ENCODE assay signal across 13 cellular contexts in the genomic region with DNA sequence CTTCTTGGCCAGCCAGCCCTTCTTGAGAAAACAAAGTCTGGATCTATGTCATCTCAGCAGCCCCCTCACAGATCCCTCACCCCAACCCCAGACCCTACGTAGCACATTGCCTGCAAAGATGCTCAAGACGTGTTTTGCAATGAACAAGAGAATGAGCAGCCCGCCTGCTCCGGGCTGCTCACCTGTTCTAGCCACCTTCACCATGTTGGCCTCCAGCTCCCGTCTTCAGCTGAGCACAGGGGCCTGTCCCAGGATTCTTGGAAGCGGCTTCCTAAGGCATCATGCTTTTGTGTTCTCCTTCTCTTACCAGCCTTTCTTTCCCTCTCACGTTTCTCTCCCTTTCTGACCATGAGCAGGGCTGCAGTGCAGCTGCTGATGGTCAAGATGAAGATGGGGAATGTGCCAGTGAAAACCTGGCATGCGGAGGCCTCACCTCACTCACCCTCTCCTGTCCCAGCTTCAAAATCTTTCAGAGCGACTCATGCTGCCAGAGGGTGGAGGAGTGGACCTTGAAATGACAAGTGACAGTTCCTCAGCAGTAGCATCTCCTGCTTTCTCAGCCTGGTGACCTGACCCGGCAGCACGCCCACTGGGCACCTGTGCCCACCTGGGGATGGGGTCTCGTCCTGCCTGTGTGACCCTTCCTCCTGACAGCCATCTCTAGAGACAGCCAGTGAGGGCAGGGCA. TPM values are rescaled to one million over a fixed set of nuclear protein-coding genes. Genes with fewer than 3 reads are reported as not detected.
DNase-seq lines count a peak whose midpoint lies in the region; ATAC-seq and TF ChIP-seq lines count a peak whose summit lies in the region.
"Had no signal": no experiment of that assay in that cellular context is flagged by ENCODE, and none has a peak within 500 bp of the region (broad histone marks: within the 10 kb centered on the region; RNA-seq: fewer than 3 reads in every experiment).

No MANE protein-coding gene starts in this region.

- H3K27me3 Mint-ChIP-seq in neural crest cell (ENCODE audit: low read depth), result no peaks in the 10 kb centered on the region
- H3K27me3 Mint-ChIP-seq in GM23338 (ENCODE audit: insufficient read depth, low read depth, poor library complexity), result peaks cover 13% of the 10 kb centered on the region

- DNase-seq in AG10803 (ENCODE audit: low read depth) (peak; percentile 36), LoVo (ENCODE audit: low spot score) (peak; percentile 6), dermis blood vessel endothelial cell (peak; percentile 23), neural crest cell (ENCODE audit: low read depth, low spot score) (no peak), NCI-H146 (lab: John Stamatoyannopoulos, UW) (no peak), GM23338 (ENCODE audit: low spot score) (no peak), epidermal melanocyte (ENCODE audit: insufficient read length, low spot score) (no peak)
- DNase-seq: activated CD4-positive, alpha-beta T cell treated with anti-CD3 and anti-CD28 coated beads for 1 hour; CD4-positive, alpha-beta T cell; MM.1S had no signal

- no peak overlapping the region for H3K4me3 Mint-ChIP-seq in neural crest cell
- H3K4me3 Mint-ChIP-seq in GM23338, result no peak overlapping the region
- H3K4me3 Mint-ChIP-seq: activated naive CD4-positive, alpha-beta T cell treated with anti-CD3 and anti-CD28 coated beads, Interleukin-2, amount 50 U/mL, for 24 hours; CD4-positive, alpha-beta T cell had no signal

- H3K4me1 Mint-ChIP-seq in neural crest cell (peaks cover 62% of the 10 kb centered on the region), GM23338 (peaks cover 19% of the 10 kb centered on the region)

- no peaks in the 10 kb centered on the region for H3K36me3 ChIP-seq in GM23338 (ENCODE audit: insufficient read depth)

- TF ChIP-seq CTCF in AG10803 (conservative IDR thresholded peaks at IDR 0.05; ENCODE audit: low read length), result no peak
- no peak for TF ChIP-seq CTCF in neural crest cell (conservative IDR thresholded peaks at IDR 0.05)
- TF ChIP-seq CTCF in GM23338 (conservative IDR thresholded peaks at IDR 0.05; ENCODE audit: low read depth in 2 of 2), result no peak

- no peaks in the 10 kb centered on the region for H3K79me2 ChIP-seq in GM23338 (replicated peaks; ENCODE audit: insufficient read depth)

- H3K27ac Mint-ChIP-seq in neural crest cell (ENCODE audit: unreplicated experiment) (peak overlapping the region; percentile 60), GM23338 (no peak overlapping the region)
- H3K27ac Mint-ChIP-seq: activated naive CD4-positive, alpha-beta T cell treated with anti-CD3 and anti-CD28 coated beads, Interleukin-2, amount 50 U/mL, for 24 hours; CD4-positive, alpha-beta T cell had no signal

- H3K27me3 ChIP-seq in GM23338 (ENCODE audit: insufficient read depth), result no peaks in the 10 kb centered on the region

- no peak overlapping the region for H3K4me2 ChIP-seq in GM23338

- H3K4me3 ChIP-seq in AG10803 (ENCODE audit: low read length) (no peak overlapping the region), GM23338 (no peak overlapping the region)

- no peak overlapping the region for H2AFZ ChIP-seq in GM23338
- H2AFZ ChIP-seq: parathyroid adenoma had no signal

- H4K20me1 ChIP-seq in GM23338 (replicated peaks; ENCODE audit: insufficient read depth), result no peaks in the 10 kb centered on the region

- H3K36me3 Mint-ChIP-seq in neural crest cell (ENCODE audit: low read depth) (peaks cover under 1% of the 10 kb centered on the region), GM23338 (ENCODE audit: low read depth) (no peaks in the 10 kb centered on the region; the same call in 2 of the 3 replicates)
- H3K36me3 Mint-ChIP-seq: activated naive CD4-positive, alpha-beta T cell treated with anti-CD3 and anti-CD28 coated beads, Interleukin-2, amount 50 U/mL, for 24 hours had no signal

- ATAC-seq in GM23338 (no peak), HG02798 (IDR thresholded peaks at IDR 0.05; ENCODE audit: poor library complexity, unreplicated experiment) (no peak)

- H3K9me2 ChIP-seq in GM23338 (ENCODE audit: insufficient read depth), result no peaks in the 10 kb centered on the region

- peaks cover 5% of the 10 kb centered on the region; the same call in 1 of the 2 replicates for H3K4me1 ChIP-seq in GM23338 (ENCODE audit: insufficient read depth)

- peaks cover 1% of the 10 kb centered on the region for H3K9me3 Mint-ChIP-seq in neural crest cell
- H3K9me3 Mint-ChIP-seq in GM23338, result peaks cover under 1% of the 10 kb centered on the region; the same call in 2 of the 3 replicates
- H3K9me3 Mint-ChIP-seq: activated naive CD4-positive, alpha-beta T cell treated with anti-CD3 and anti-CD28 coated beads, Interleukin-2, amount 50 U/mL, for 24 hours; CD4-positive, alpha-beta T cell had no signal

- no peaks in the 10 kb centered on the region for H3F3A ChIP-seq in GM23338 (replicated peaks; ENCODE audit: low read depth)

- no peak overlapping the region for H3K27ac ChIP-seq in GM23338 (ENCODE audit: low read depth)
- H3K27ac ChIP-seq: parathyroid adenoma had no signal

TF ChIP-seq in GM23338, 12 proteins besides CTCF, POLR2A, EP300 and RAD21:
- no peak for TF ChIP-seq EZH2phosphoT487 (IDR thresholded peaks at IDR 0.05; ENCODE audit: unreplicated experiment)
- TF ChIP-seq, protein P1, sequence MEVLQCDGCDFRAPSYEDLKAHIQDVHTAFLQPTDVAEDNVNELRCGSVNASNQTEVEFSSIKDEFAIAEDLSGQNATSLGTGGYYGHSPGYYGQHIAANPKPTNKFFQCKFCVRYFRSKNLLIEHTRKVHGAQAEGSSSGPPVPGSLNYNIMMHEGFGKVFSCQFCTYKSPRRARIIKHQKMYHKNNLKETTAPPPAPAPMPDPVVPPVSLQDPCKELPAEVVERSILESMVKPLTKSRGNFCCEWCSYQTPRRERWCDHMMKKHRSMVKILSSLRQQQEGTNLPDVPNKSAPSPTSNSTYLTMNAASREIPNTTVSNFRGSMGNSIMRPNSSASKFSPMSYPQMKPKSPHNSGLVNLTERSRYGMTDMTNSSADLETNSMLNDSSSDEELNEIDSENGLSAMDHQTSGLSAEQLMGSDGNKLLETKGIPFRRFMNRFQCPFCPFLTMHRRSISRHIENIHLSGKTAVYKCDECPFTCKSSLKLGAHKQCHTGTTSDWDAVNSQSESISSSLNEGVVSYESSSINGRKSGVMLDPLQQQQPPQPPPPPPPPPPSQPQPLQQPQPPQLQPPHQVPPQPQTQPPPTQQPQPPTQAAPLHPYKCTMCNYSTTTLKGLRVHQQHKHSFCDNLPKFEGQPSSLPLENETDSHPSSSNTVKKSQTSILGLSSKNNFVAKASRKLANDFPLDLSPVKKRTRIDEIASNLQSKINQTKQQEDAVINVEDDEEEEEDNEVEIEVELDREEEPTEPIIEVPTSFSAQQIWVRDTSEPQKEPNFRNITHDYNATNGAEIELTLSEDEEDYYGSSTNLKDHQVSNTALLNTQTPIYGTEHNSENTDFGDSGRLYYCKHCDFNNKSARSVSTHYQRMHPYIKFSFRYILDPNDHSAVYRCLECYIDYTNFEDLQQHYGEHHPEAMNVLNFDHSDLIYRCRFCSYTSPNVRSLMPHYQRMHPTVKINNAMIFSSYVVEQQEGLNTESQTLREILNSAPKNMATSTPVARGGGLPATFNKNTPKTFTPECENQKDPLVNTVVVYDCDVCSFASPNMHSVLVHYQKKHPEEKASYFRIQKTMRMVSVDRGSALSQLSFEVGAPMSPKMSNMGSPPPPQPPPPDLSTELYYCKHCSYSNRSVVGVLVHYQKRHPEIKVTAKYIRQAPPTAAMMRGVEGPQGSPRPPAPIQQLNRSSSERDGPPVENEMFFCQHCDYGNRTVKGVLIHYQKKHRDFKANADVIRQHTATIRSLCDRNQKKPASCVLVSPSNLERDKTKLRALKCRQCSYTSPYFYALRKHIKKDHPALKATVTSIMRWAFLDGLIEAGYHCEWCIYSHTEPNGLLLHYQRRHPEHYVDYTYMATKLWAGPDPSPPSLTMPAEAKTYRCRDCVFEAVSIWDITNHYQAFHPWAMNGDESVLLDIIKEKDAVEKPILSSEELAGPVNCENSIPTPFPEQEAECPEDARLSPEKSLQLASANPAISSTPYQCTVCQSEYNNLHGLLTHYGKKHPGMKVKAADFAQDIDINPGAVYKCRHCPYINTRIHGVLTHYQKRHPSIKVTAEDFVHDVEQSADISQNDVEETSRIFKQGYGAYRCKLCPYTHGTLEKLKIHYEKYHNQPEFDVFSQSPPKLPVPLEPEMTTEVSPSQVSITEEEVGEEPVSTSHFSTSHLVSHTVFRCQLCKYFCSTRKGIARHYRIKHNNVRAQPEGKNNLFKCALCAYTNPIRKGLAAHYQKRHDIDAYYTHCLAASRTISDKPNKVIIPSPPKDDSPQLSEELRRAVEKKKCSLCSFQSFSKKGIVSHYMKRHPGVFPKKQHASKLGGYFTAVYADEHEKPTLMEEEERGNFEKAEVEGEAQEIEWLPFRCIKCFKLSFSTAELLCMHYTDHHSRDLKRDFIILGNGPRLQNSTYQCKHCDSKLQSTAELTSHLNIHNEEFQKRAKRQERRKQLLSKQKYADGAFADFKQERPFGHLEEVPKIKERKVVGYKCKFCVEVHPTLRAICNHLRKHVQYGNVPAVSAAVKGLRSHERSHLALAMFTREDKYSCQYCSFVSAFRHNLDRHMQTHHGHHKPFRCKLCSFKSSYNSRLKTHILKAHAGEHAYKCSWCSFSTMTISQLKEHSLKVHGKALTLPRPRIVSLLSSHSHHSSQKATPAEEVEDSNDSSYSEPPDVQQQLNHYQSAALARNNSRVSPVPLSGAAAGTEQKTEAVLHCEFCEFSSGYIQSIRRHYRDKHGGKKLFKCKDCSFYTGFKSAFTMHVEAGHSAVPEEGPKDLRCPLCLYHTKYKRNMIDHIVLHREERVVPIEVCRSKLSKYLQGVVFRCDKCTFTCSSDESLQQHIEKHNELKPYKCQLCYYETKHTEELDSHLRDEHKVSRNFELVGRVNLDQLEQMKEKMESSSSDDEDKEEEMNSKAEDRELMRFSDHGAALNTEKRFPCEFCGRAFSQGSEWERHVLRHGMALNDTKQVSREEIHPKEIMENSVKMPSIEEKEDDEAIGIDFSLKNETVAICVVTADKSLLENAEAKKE (CRISPR knock-in tag; IDR thresholded peaks at IDR 0.05), result no peak
TF ChIP-seq in GM23338: peak in this region for 0.

RNA-seq across cellular contexts. Expression of a gene that starts 46.1 kb away (rescaled TPM):
- total RNA-seq in dermis blood vessel endothelial cell (4.4 and 5.0 TPM in 2 replicates), neural crest cell (17.2 and 19.2 TPM in 2 replicates)
- 4.6 and 5.2 TPM in 2 replicates for total RNA-seq in GM23338 (2014; rRNA removed; shearing (Covaris generic))
- 11.5 and 13.0 TPM in 2 replicates for polyA plus RNA-seq in GM23338 (2016; fragmentation: Nextera tagmentation; extraction: Ambion mirVana)

Comparison
In these comparisons a context has a peak if more than half of its experiments do, and no peak if none do; other contexts are left out.
1. DNase-seq: peak in AG10803 (single experiment), LoVo (single experiment) and dermis blood vessel endothelial cell (single experiment); none in neural crest cell (single experiment), NCI-H146 (single experiment), GM23338 (single experiment) and epidermal melanocyte (single experiment).